ENCODE assay signal across 8 cellular contexts in genomic region chr2:197310271-197310939, GRCh38. TPM values are rescaled to one million over a fixed set of nuclear protein-coding genes. Genes with fewer than 3 reads are reported as not detected.
A peak's percentile ranks its signal among the peaks of the same experiment; 100 is the strongest.
DNase-seq lines count a peak whose midpoint lies in the region; ATAC-seq and TF ChIP-seq lines count a peak whose summit lies in the region.

Gene ANKRD44 (minus strand): TSS chr2:197310780. CDS start chr2:197310604, 176 bp downstream.

- H3K9me3 ChIP-seq in cardiac muscle cell (ENCODE audit: low read depth): no peaks in the 10 kb centered on the region

- DNase-seq in NCI-H1105 (lab: John Stamatoyannopoulos, UW) (peak; percentile 74), SW480 (ENCODE audit: low spot score) (peak; percentile 81), cardiac muscle cell (ENCODE audit: low read depth in 1 of 2, low spot score in 1 of 2) (peak; percentile 90), posterior cingulate gyrus (peak; percentile 79 to 98 (median 90)), type B pancreatic cell (ENCODE audit: extremely low spot score, unreplicated experiment) (peak; percentile 86)
- peak; percentile 87 for DNase-seq in activated naive CD8-positive, alpha-beta T cell treated with anti-CD3 and anti-CD28 coated beads, Interleukin-2, amount 50 U/mL, for 24 hours

- peak within 1 kb of the TSS; percentile 89 for H3K4me3 Mint-ChIP-seq in activated naive CD8-positive, alpha-beta T cell treated with anti-CD3 and anti-CD28 coated beads, Interleukin-2, amount 50 U/mL, for 24 hours
- peak within 1 kb of the TSS; percentile 91 for H3K4me3 Mint-ChIP-seq in type B pancreatic cell

- H3K9me3 Mint-ChIP-seq in activated naive CD8-positive, alpha-beta T cell treated with anti-CD3 and anti-CD28 coated beads, Interleukin-2, amount 50 U/mL, for 24 hours: no peaks in the 10 kb centered on the region
- no peaks in the 10 kb centered on the region for H3K9me3 Mint-ChIP-seq in type B pancreatic cell

- intact Hi-C loops in posterior cingulate gyrus (cut with DNase I): loop anchor here (1.0 to 5.0 kb wide), 4 partner anchors 119 to 384 kb away; partner anchors contain the start of gene PGAP1

- H3K4me1 ChIP-seq in cardiac muscle cell (ENCODE audit: low read depth): peaks cover under 1% of the 10 kb centered on the region

- TF ChIP-seq CTCF in GM12872 (IDR thresholded peaks at IDR 0.05; ENCODE audit: insufficient read depth, low read depth, low read length) (peak; percentile 41; the same call in 1 of the 3 replicates), cardiac muscle cell (IDR thresholded peaks at IDR 0.05; ENCODE audit: low read depth, low read length) (peak; percentile 21), type B pancreatic cell (conservative IDR thresholded peaks at IDR 0.05) (peak; percentile 61)

- ATAC-seq in HG02623 (IDR thresholded peaks at IDR 0.05; ENCODE audit: unreplicated experiment): peak; percentile 65
- ATAC-seq in activated naive CD8-positive, alpha-beta T cell treated with anti-CD3 and anti-CD28 coated beads, Interleukin-2, amount 50 U/mL, for 24 hours: peak; percentile 66

- peak within 1 kb of the TSS; percentile 74 for H3K4me3 ChIP-seq in cardiac muscle cell

- peak within 1 kb of the TSS; percentile 97 for H3K27ac Mint-ChIP-seq in activated naive CD8-positive, alpha-beta T cell treated with anti-CD3 and anti-CD28 coated beads, Interleukin-2, amount 50 U/mL, for 24 hours
- peak within 1 kb of the TSS; percentile 59 for H3K27ac Mint-ChIP-seq in type B pancreatic cell

- no peaks in the 10 kb centered on the region for H3K36me3 ChIP-seq in cardiac muscle cell

- H3K27ac ChIP-seq in cardiac muscle cell: no peak within 1 kb of the TSS

- no peaks in the 10 kb centered on the region for H3K27me3 Mint-ChIP-seq in activated naive CD8-positive, alpha-beta T cell treated with anti-CD3 and anti-CD28 coated beads, Interleukin-2, amount 50 U/mL, for 24 hours
- peaks cover 54% of the 10 kb centered on the region for H3K27me3 Mint-ChIP-seq in type B pancreatic cell

- H3K36me3 Mint-ChIP-seq in activated naive CD8-positive, alpha-beta T cell treated with anti-CD3 and anti-CD28 coated beads, Interleukin-2, amount 50 U/mL, for 24 hours (ENCODE audit: low read depth): peaks cover 14% of the 10 kb centered on the region
- H3K36me3 Mint-ChIP-seq in type B pancreatic cell: no peaks in the 10 kb centered on the region

- peaks cover 71% of the 10 kb centered on the region for H3K4me1 Mint-ChIP-seq in activated naive CD8-positive, alpha-beta T cell treated with anti-CD3 and anti-CD28 coated beads, Interleukin-2, amount 50 U/mL, for 24 hours
- H3K4me1 Mint-ChIP-seq in type B pancreatic cell (ENCODE audit: unreplicated experiment): peaks cover 21% of the 10 kb centered on the region

- peaks cover 5% of the 10 kb centered on the region for H3K27me3 ChIP-seq in cardiac muscle cell

RNA-seq across cellular contexts. Expression of gene ANKRD44, which starts in this region (rescaled TPM):
- total RNA-seq in cardiac muscle cell: 3.5 and 4.0 TPM in 2 replicates
- polyA plus RNA-seq in cardiac muscle cell: 3.5 and 5.0 TPM in 2 replicates
- 3.1 and 14.2 TPM in 2 replicates for total RNA-seq in type B pancreatic cell (ENCODE audit: low replicate concordance)
